Comparison of ENCODE assay signal across 8 cellular contexts in genomic region chr3:13282528-13282985, GRCh38.
DNase-seq lines count a peak whose midpoint lies in the region; ATAC-seq and TF ChIP-seq lines count a peak whose summit lies in the region.

No MANE protein-coding gene starts in this region.

- CTCF ChIA-PET in activated CD4-positive, alpha-beta memory T cell treated with anti-CD3 and anti-CD28 coated beads, Interleukin-2, amount 10 ng/mL, durations not matched to agents 7 days and 5 days (lab: Charles Lee): interaction anchor here (0.7 to 1.0 kb wide), 2 partner anchors 170 to 191 kb away, joined by 3 to 7 read pairs; no protein-coding TSS in a partner anchor

- no peaks in the 10 kb centered on the region for H3K9me3 ChIP-seq in cardiac muscle cell (ENCODE audit: low read depth)
- no peaks in the 10 kb centered on the region for H3K9me3 ChIP-seq in body of pancreas
- peaks cover 3 to 18% of the 10 kb centered on the region in 2 donors for H3K9me3 ChIP-seq in lung (ENCODE audit: control insufficient read depth in 2 of 2, insufficient read depth in 1 of 2, low read length in 1 of 2)
- H3K9me3 ChIP-seq in vagina: peaks cover 9% of the 10 kb centered on the region

- no peak overlapping the region for H3K27ac Mint-ChIP-seq in activated CD4-positive, alpha-beta memory T cell treated with anti-CD3 and anti-CD28 coated beads, Interleukin-2, amount 10 ng/mL, durations not matched to agents 7 days and 5 days

- intact Hi-C loops in left ventricle myocardium superior (cut with micrococcal nuclease) (no loop called here), body of pancreas (cut with DNase I) (loop anchor here (10.0 kb wide), 1 partner anchor 188 kb away; no protein-coding TSS in a partner anchor), vagina (cut with DNase I) (no loop called here)

- 0% methylated on average over 1 to 55 of the region's 69 CpGs for WGBS in body of pancreas, 2 donors
- WGBS in lung, 2 donors: 1 to 2% methylated on average over 52 to 69 of the region's 69 CpGs

- peak in 1 of 2 donors; percentile 64 for DNase-seq in cardiac muscle cell (ENCODE audit: low read depth in 1 of 2, low spot score in 1 of 2)
- DNase-seq in left ventricle myocardium superior: no peak
- peak in 2 of 4 donors; percentile 26 to 42 for DNase-seq in body of pancreas
- no peak for DNase-seq in lung (ENCODE audit: low spot score)
- no peak for DNase-seq in vagina (ENCODE audit: extremely low spot score in 2 of 2)
- no peak for DNase-seq in erythroblast (lab: John Stamatoyannopoulos, UW)
- DNase-seq in activated CD4-positive, alpha-beta memory T cell treated with anti-CD3 and anti-CD28 coated beads, Interleukin-2, amount 10 ng/mL, durations not matched to agents 7 days and 5 days: no peak

- H3K9me3 Mint-ChIP-seq in activated CD4-positive, alpha-beta memory T cell treated with anti-CD3 and anti-CD28 coated beads, Interleukin-2, amount 10 ng/mL, durations not matched to agents 7 days and 5 days: peaks cover 17% of the 10 kb centered on the region

- H3K4me1 Mint-ChIP-seq in activated CD4-positive, alpha-beta memory T cell treated with anti-CD3 and anti-CD28 coated beads, Interleukin-2, amount 10 ng/mL, durations not matched to agents 7 days and 5 days: peaks cover 11% of the 10 kb centered on the region

- H3K4me3 ChIP-seq in cardiac muscle cell (peak overlapping the region; percentile 44), body of pancreas (peak overlapping the region; percentile 14 to 37), lung (peak overlapping the region; percentile 9), vagina (peak overlapping the region; percentile 51 to 56)

- peaks cover 51% of the 10 kb centered on the region for H3K27me3 Mint-ChIP-seq in activated CD4-positive, alpha-beta memory T cell treated with anti-CD3 and anti-CD28 coated beads, Interleukin-2, amount 10 ng/mL, durations not matched to agents 7 days and 5 days

- TF ChIP-seq CTCF in cardiac muscle cell (IDR thresholded peaks at IDR 0.05; ENCODE audit: low read depth, low read length) (no peak), body of pancreas (IDR thresholded peaks at IDR 0.05) (no peak), lung (IDR thresholded peaks at IDR 0.05; ENCODE audit: control extremely low read depth, extremely low read depth) (no peak), vagina (IDR thresholded peaks at IDR 0.05) (no peak)

- peaks cover 7% of the 10 kb centered on the region for H3K4me1 ChIP-seq in cardiac muscle cell (ENCODE audit: low read depth)
- H3K4me1 ChIP-seq in body of pancreas: peaks cover 18% of the 10 kb centered on the region
- H3K4me1 ChIP-seq in lung (ENCODE audit: control insufficient read depth in 2 of 2, insufficient read depth in 2 of 2, low read length in 2 of 2): peaks cover 0 to 8% of the 10 kb centered on the region in 2 donors
- peaks cover 28% of the 10 kb centered on the region for H3K4me1 ChIP-seq in vagina

- H3K27me3 ChIP-seq in cardiac muscle cell (peaks cover 23% of the 10 kb centered on the region), body of pancreas (no peaks in the 10 kb centered on the region), lung (ENCODE audit: control insufficient read depth, insufficient read depth) (peaks cover 6% of the 10 kb centered on the region), vagina (peaks cover 4% of the 10 kb centered on the region)

- no peak for TF ChIP-seq POLR2A in body of pancreas (IDR thresholded peaks at IDR 0.05)
- no peak for TF ChIP-seq POLR2A in vagina (IDR thresholded peaks at IDR 0.05)
- no peak for TF ChIP-seq POLR2A in erythroblast (IDR thresholded peaks at IDR 0.05; ENCODE audit: low read length)

- H3K27ac ChIP-seq in cardiac muscle cell (no peak overlapping the region), body of pancreas (peak overlapping the region in 3 of 4 donors; percentile 2 to 65 (median 61)), lung (ENCODE audit: low read depth in 1 of 2, low read length in 1 of 2) (peak overlapping the region in 1 of 2 donors; percentile 73), vagina (peak overlapping the region; percentile 68)

- ATAC-seq in left ventricle myocardium superior (no peak), body of pancreas (peak; percentile 19), lung (ENCODE audit: insufficient read depth, low FRiP score) (no peak), GM18861 (IDR thresholded peaks at IDR 0.05; ENCODE audit: unreplicated experiment) (no peak)

- POLR2A ChIA-PET in activated CD4-positive, alpha-beta memory T cell treated with anti-CD3 and anti-CD28 coated beads, Interleukin-2, amount 10 ng/mL, durations not matched to agents 7 days and 5 days (lab: Charles Lee): no interaction called here

- peaks cover 13% of the 10 kb centered on the region for H3K36me3 Mint-ChIP-seq in activated CD4-positive, alpha-beta memory T cell treated with anti-CD3 and anti-CD28 coated beads, Interleukin-2, amount 10 ng/mL, durations not matched to agents 7 days and 5 days (ENCODE audit: low read depth)

- no peaks in the 10 kb centered on the region for H3K36me3 ChIP-seq in cardiac muscle cell
- no peaks in the 10 kb centered on the region for H3K36me3 ChIP-seq in body of pancreas (replicated peaks in 1 of 2; ENCODE audit: insufficient read depth in 1 of 2, low read depth in 2 of 2)
- no peaks in the 10 kb centered on the region for H3K36me3 ChIP-seq in lung (ENCODE audit: control insufficient read depth in 2 of 2, insufficient read depth in 2 of 2, low read length in 2 of 2)
- H3K36me3 ChIP-seq in vagina: no peaks in the 10 kb centered on the region

- H3K4me3 Mint-ChIP-seq in activated CD4-positive, alpha-beta memory T cell treated with anti-CD3 and anti-CD28 coated beads, Interleukin-2, amount 10 ng/mL, durations not matched to agents 7 days and 5 days: no peak overlapping the region
